Comparison of ENCODE assay signal across 8 cellular contexts in genomic region chr3:184338538-184338945, GRCh38. TPM values are rescaled to one million over a fixed set of nuclear protein-coding genes. Genes with fewer than 3 reads are reported as not detected.
DNase-seq lines count a peak whose midpoint lies in the region; FAIRE-seq and TF ChIP-seq lines count a peak whose summit lies in the region.

No MANE protein-coding gene starts in this region.

- no peak overlapping the region for H3K9ac ChIP-seq in HUES48 (ENCODE audit: low read depth, low read length)

- H3K4me3 ChIP-seq in HUES48 (ENCODE audit: low read depth, low read length) = peak overlapping the region; percentile 27
- H3K4me3 ChIP-seq in fibroblast of the aortic adventitia (ENCODE audit: low read depth, low read length) = peak overlapping the region; percentile 77
- peak overlapping the region; percentile 43 for H3K4me3 ChIP-seq in neuron (ENCODE audit: low read length)
- H3K4me3 ChIP-seq in MG63 = no peak overlapping the region

- no peak for FAIRE-seq in HTR-8/SVneo (lab: Jason Lieb, UNC)

- TF ChIP-seq CTCF in fibroblast of the aortic adventitia (IDR thresholded peaks at IDR 0.05; ENCODE audit: insufficient read depth, low read length) = peak; percentile 35

- no peaks in the 10 kb centered on the region for H3K9me3 ChIP-seq in HUES48 (ENCODE audit: control insufficient read depth, insufficient read depth, low read length)
- no peaks in the 10 kb centered on the region for H3K9me3 ChIP-seq in neuron (ENCODE audit: low read length)
- no peaks in the 10 kb centered on the region for H3K9me3 ChIP-seq in MG63

- DNase-seq in SK-N-DZ (ENCODE audit: low spot score) (peak; percentile 93), fibroblast of the aortic adventitia (ENCODE audit: low read depth) (peak; percentile 86), MG63 (no peak), HTR-8/SVneo (ENCODE audit: insufficient read length, low spot score) (no peak), OCI-M1 (lab: John Stamatoyannopoulos, UW) (no peak), HuH-7 (ENCODE audit: low spot score) (no peak)

- no peak overlapping the region for H2AFZ ChIP-seq in neuron (ENCODE audit: low read depth, low read length)

- H3K36me3 ChIP-seq in HUES48 (ENCODE audit: control insufficient read depth, insufficient read depth, low read length) (peaks cover 29% of the 10 kb centered on the region), neuron (ENCODE audit: insufficient read depth, low read length) (peaks cover 30% of the 10 kb centered on the region), MG63 (peaks cover 42% of the 10 kb centered on the region)

- peaks cover 25% of the 10 kb centered on the region for H3K4me1 ChIP-seq in HUES48 (ENCODE audit: control insufficient read depth, insufficient read depth, low read length)
- H3K4me1 ChIP-seq in neuron (ENCODE audit: insufficient read depth, low read length) = peaks cover 33% of the 10 kb centered on the region

- H3K27ac ChIP-seq in HUES48 (ENCODE audit: low read depth, low read length) = peak overlapping the region; percentile 46

- H3K27me3 ChIP-seq in HUES48 (ENCODE audit: control insufficient read depth, insufficient read depth, low read length) (no peaks in the 10 kb centered on the region), neuron (ENCODE audit: insufficient read depth, low read length) (no peaks in the 10 kb centered on the region), MG63 (no peaks in the 10 kb centered on the region)

RNA-seq across cellular contexts. Expression of gene FAM131A, which starts 1.1 kb away (rescaled TPM):
- polyA plus RNA-seq in SK-N-DZ (2014; cell fraction: cytosol; rRNA removed) = 39.7 and 60.4 TPM in 2 replicates
- 45.1 and 58.4 TPM in 2 replicates for polyA plus RNA-seq in SK-N-DZ (2014; cell fraction: nucleus; rRNA removed)
- 14.0 and 19.1 TPM in 2 replicates for total RNA-seq in fibroblast of the aortic adventitia (ENCODE audit: low replicate concordance)
- 4.8 and 8.8 TPM in 2 replicates for total RNA-seq in MG63 (2014; rRNA removed; shearing (Covaris generic); ENCODE audit: low replicate concordance)

RNA-seq across cellular contexts. Expression of gene CLCN2, which starts 22.9 kb away (rescaled TPM):
- polyA plus RNA-seq in SK-N-DZ (2014; cell fraction: cytosol; rRNA removed) = 10.6 and 18.8 TPM in 2 replicates
- 85.0 and 92.0 TPM in 2 replicates for polyA plus RNA-seq in SK-N-DZ (2014; cell fraction: nucleus; rRNA removed)
- 5.9 and 6.2 TPM in 2 replicates for total RNA-seq in fibroblast of the aortic adventitia (ENCODE audit: low replicate concordance)
- total RNA-seq in MG63 (2014; rRNA removed; shearing (Covaris generic); ENCODE audit: low replicate concordance) = 2.6 and 2.9 TPM in 2 replicates

RNA-seq across cellular contexts. Expression of gene POLR2H, which starts 23.0 kb away (rescaled TPM):
- 212 and 257 TPM in 2 replicates for polyA plus RNA-seq in SK-N-DZ (2014; cell fraction: cytosol; rRNA removed)
- polyA plus RNA-seq in SK-N-DZ (2014; cell fraction: nucleus; rRNA removed) = 178 and 207 TPM in 2 replicates
- total RNA-seq in fibroblast of the aortic adventitia (ENCODE audit: low replicate concordance) = 70.1 and 127 TPM in 2 replicates
- total RNA-seq in MG63 (2014; rRNA removed; shearing (Covaris generic); ENCODE audit: low replicate concordance) = 138 and 139 TPM in 2 replicates

RNA-seq across cellular contexts. Expression of gene EIF4G1, which starts 24.1 kb away (rescaled TPM):
- 257 and 261 TPM in 2 replicates for polyA plus RNA-seq in SK-N-DZ (2014; cell fraction: cytosol; rRNA removed)
- 213 and 251 TPM in 2 replicates for polyA plus RNA-seq in SK-N-DZ (2014; cell fraction: nucleus; rRNA removed)
- total RNA-seq in fibroblast of the aortic adventitia (ENCODE audit: low replicate concordance) = 234 and 292 TPM in 2 replicates
- total RNA-seq in MG63 (2014; rRNA removed; shearing (Covaris generic); ENCODE audit: low replicate concordance) = 378 and 439 TPM in 2 replicates

RNA-seq across cellular contexts. Expression of gene THPO, which starts 39.5 kb away (rescaled TPM):
- 2.1 and 3.2 TPM in 2 replicates for polyA plus RNA-seq in SK-N-DZ (2014; cell fraction: cytosol; rRNA removed)
- polyA plus RNA-seq in SK-N-DZ (2014; cell fraction: nucleus; rRNA removed) = 1.5 and 5.1 TPM in 2 replicates
- 0.49 TPM in 1 of 2 replicates, not detected in the other for total RNA-seq in fibroblast of the aortic adventitia (ENCODE audit: low replicate concordance)
- not detected in 2 replicates for total RNA-seq in MG63 (2014; rRNA removed; shearing (Covaris generic); ENCODE audit: low replicate concordance)

Comparison
In these comparisons a context has a peak if more than half of its experiments do, and no peak if none do; other contexts are left out.
1. DNase-seq: peak in SK-N-DZ (single experiment) and fibroblast of the aortic adventitia (single experiment); none in MG63 (single experiment), HTR-8/SVneo (single experiment), OCI-M1 (single experiment) and HuH-7 (single experiment).